ENCODE assay signal across 19 cellular contexts in genomic region chr1:77847621-77848080, GRCh38. TPM values are rescaled to one million over a fixed set of nuclear protein-coding genes. Genes with fewer than 3 reads are reported as not detected.
DNase-seq lines count a peak whose midpoint lies in the region; ATAC-seq lines count a peak whose summit lies in the region.
"Had no signal": no experiment of that assay in that cellular context is flagged by ENCODE, and none has a peak within 500 bp of the region (broad histone marks: within the 10 kb centered on the region; RNA-seq: fewer than 3 reads in every experiment).

No MANE protein-coding gene starts in this region.

- intact Hi-C loops in activated CD4-positive, alpha-beta T cell treated with anti-CD3 and anti-CD28 coated beads for 36 hours (cut with DNase I, micrococcal nuclease) = no loop called here
- intact Hi-C loops in naive thymus-derived CD4-positive, alpha-beta T cell (cut with micrococcal nuclease) = no loop called here

- H3K4me3 Mint-ChIP-seq in activated CD4-positive, alpha-beta T cell treated with anti-CD3 and anti-CD28 coated beads for 36 hours = no peak overlapping the region
- H3K4me3 Mint-ChIP-seq in naive thymus-derived CD4-positive, alpha-beta T cell = no peak overlapping the region
- H3K4me3 Mint-ChIP-seq: activated CD8-positive, alpha-beta memory T cell treated with anti-CD3 and anti-CD28 coated beads, Interleukin-2, amount 10 ng/mL, durations not matched to agents 7 days and 5 days; stimulated activated naive CD8-positive, alpha-beta T cell treated with anti-CD3 and anti-CD28 coated beads, Interleukin-15, Interleukin-2, amounts not matched to agents 100 ng/mL and 50 ng/mL, for 24 hours; type B pancreatic cell; WTC11 had no signal

- peaks cover 0 to 4% of the 10 kb centered on the region in 2 donors for H3K4me1 ChIP-seq in naive thymus-derived CD4-positive, alpha-beta T cell (ENCODE audit: control insufficient read depth in 2 of 2, insufficient read depth in 2 of 2, low read length in 2 of 2)
- H3K4me1 ChIP-seq: colonic mucosa had no signal

- H3K27me3 ChIP-seq in naive thymus-derived CD4-positive, alpha-beta T cell (ENCODE audit: control insufficient read depth in 2 of 2, insufficient read depth in 2 of 2, low read length in 2 of 2) = no peaks in the 10 kb centered on the region
- H3K27me3 ChIP-seq: colonic mucosa had no signal

- no peak overlapping the region for H3K4me3 ChIP-seq in naive thymus-derived CD4-positive, alpha-beta T cell (ENCODE audit: low read length)
- H3K4me3 ChIP-seq: colonic mucosa, GM23248 had no signal

- H3K27ac ChIP-seq in naive thymus-derived CD4-positive, alpha-beta T cell (ENCODE audit: low read depth, low read length) = no peak overlapping the region
- H3K27ac ChIP-seq: C4-2B, colonic mucosa, GM23248 had no signal

- peaks cover 3% of the 10 kb centered on the region for H3K4me1 Mint-ChIP-seq in activated CD4-positive, alpha-beta T cell treated with anti-CD3 and anti-CD28 coated beads for 36 hours
- H3K4me1 Mint-ChIP-seq in naive thymus-derived CD4-positive, alpha-beta T cell = peaks cover 0 to 12% (median 0%) of the 10 kb centered on the region in 7 donors
- H3K4me1 Mint-ChIP-seq: activated CD8-positive, alpha-beta memory T cell treated with anti-CD3 and anti-CD28 coated beads, Interleukin-2, amount 10 ng/mL, durations not matched to agents 7 days and 5 days; WTC11 had no signal

- DNase-seq in activated CD4-positive, alpha-beta T cell treated with anti-CD3 and anti-CD28 coated beads for 36 hours = peak; percentile 29
- DNase-seq in activated CD4-positive, alpha-beta T cell treated with anti-CD3 and anti-CD28 coated beads, Interleukin-2, amount 50 U/mL, for 1 hour = no peak
- DNase-seq in NAMALWA (ENCODE audit: low spot score) (peak; percentile 58), cerebellar cortex (ENCODE audit: low spot score) (no peak), DMS153 (lab: John Stamatoyannopoulos, UW) (no peak)
- DNase-seq in naive thymus-derived CD4-positive, alpha-beta T cell = peak in 5 of 9 donors; percentile 2 to 21 (median 9)
- DNase-seq: 8988T; activated CD8-positive, alpha-beta memory T cell treated with anti-CD3 and anti-CD28 coated beads, Interleukin-2, amount 10 ng/mL, durations not matched to agents 7 days and 5 days; colonic mucosa; GM23248; mesendoderm; NCI-H146; stimulated activated CD4-positive, alpha-beta T cell treated with anti-CD3 and anti-CD28 coated beads, Interleukin-12 subunit alpha, Interleukin-12 subunit beta, amount 100 ng/mL, for 4 hours had no signal

- no peaks in the 10 kb centered on the region for H3K9me3 ChIP-seq in naive thymus-derived CD4-positive, alpha-beta T cell (ENCODE audit: control insufficient read depth in 2 of 3, low read length in 3 of 3)
- H3K9me3 ChIP-seq: colonic mucosa had no signal

- POLR2A ChIA-PET in activated CD4-positive, alpha-beta T cell treated with anti-CD3 and anti-CD28 coated beads for 36 hours (lab: Charles Lee) = no interaction called here
- POLR2A ChIA-PET in naive thymus-derived CD4-positive, alpha-beta T cell (lab: Charles Lee) = no interaction called here

- CTCF ChIA-PET in activated CD4-positive, alpha-beta T cell treated with anti-CD3 and anti-CD28 coated beads for 36 hours (lab: Charles Lee) = no interaction called here
- CTCF ChIA-PET in naive thymus-derived CD4-positive, alpha-beta T cell (lab: Charles Lee) = no interaction called here

- no peaks in the 10 kb centered on the region for H3K27me3 Mint-ChIP-seq in activated CD4-positive, alpha-beta T cell treated with anti-CD3 and anti-CD28 coated beads for 36 hours
- no peaks in the 10 kb centered on the region for H3K27me3 Mint-ChIP-seq in naive thymus-derived CD4-positive, alpha-beta T cell
- H3K27me3 Mint-ChIP-seq: activated CD8-positive, alpha-beta memory T cell treated with anti-CD3 and anti-CD28 coated beads, Interleukin-2, amount 10 ng/mL, durations not matched to agents 7 days and 5 days; stimulated activated naive CD8-positive, alpha-beta T cell treated with anti-CD3 and anti-CD28 coated beads, Interleukin-15, Interleukin-2, amounts not matched to agents 100 ng/mL and 50 ng/mL, for 24 hours; type B pancreatic cell had no signal

- peaks cover 17% of the 10 kb centered on the region for H3K36me3 Mint-ChIP-seq in activated CD4-positive, alpha-beta T cell treated with anti-CD3 and anti-CD28 coated beads for 36 hours (ENCODE audit: low read depth)
- H3K36me3 Mint-ChIP-seq in naive thymus-derived CD4-positive, alpha-beta T cell = peaks cover 0 to 36% (median 25%) of the 10 kb centered on the region in 5 donors
- H3K36me3 Mint-ChIP-seq: WTC11 had no signal

- peak; percentile 26 for ATAC-seq in activated CD4-positive, alpha-beta T cell treated with anti-CD3 and anti-CD28 coated beads for 36 hours
- ATAC-seq in HG02610 (IDR thresholded peaks at IDR 0.05; ENCODE audit: unreplicated experiment) (peak; percentile 74), GM19467 (IDR thresholded peaks at IDR 0.05; ENCODE audit: unreplicated experiment) (no peak)
- no peak for ATAC-seq in naive thymus-derived CD4-positive, alpha-beta T cell
- ATAC-seq: activated CD8-positive, alpha-beta memory T cell treated with anti-CD3 and anti-CD28 coated beads, Interleukin-2, amount 10 ng/mL, durations not matched to agents 7 days and 5 days; WTC11 had no signal

- no peak overlapping the region for H3K27ac Mint-ChIP-seq in activated CD4-positive, alpha-beta T cell treated with anti-CD3 and anti-CD28 coated beads for 36 hours
- H3K27ac Mint-ChIP-seq in naive thymus-derived CD4-positive, alpha-beta T cell = no peak overlapping the region
- H3K27ac Mint-ChIP-seq: activated CD8-positive, alpha-beta memory T cell treated with anti-CD3 and anti-CD28 coated beads, Interleukin-2, amount 10 ng/mL, durations not matched to agents 7 days and 5 days; stimulated activated naive CD8-positive, alpha-beta T cell treated with anti-CD3 and anti-CD28 coated beads, Interleukin-15, Interleukin-2, amounts not matched to agents 100 ng/mL and 50 ng/mL, for 24 hours; type B pancreatic cell; WTC11 had no signal

- peaks cover 0 to 16% (median 0%) of the 10 kb centered on the region in 3 experiments for H3K36me3 ChIP-seq in naive thymus-derived CD4-positive, alpha-beta T cell (ENCODE audit: control insufficient read depth in 2 of 3, insufficient read depth in 3 of 3, low read length in 3 of 3)
- H3K36me3 ChIP-seq: colonic mucosa had no signal

- no peaks in the 10 kb centered on the region for H3K9me3 Mint-ChIP-seq in activated CD4-positive, alpha-beta T cell treated with anti-CD3 and anti-CD28 coated beads for 36 hours (ENCODE audit: low read depth)
- H3K9me3 Mint-ChIP-seq in naive thymus-derived CD4-positive, alpha-beta T cell = no peaks in the 10 kb centered on the region
- H3K9me3 Mint-ChIP-seq: stimulated activated naive CD8-positive, alpha-beta T cell treated with anti-CD3 and anti-CD28 coated beads, Interleukin-15, Interleukin-2, amounts not matched to agents 100 ng/mL and 50 ng/mL, for 24 hours; type B pancreatic cell; WTC11 had no signal

RNA-seq across cellular contexts. Expression of gene NEXN, which starts 40.8 kb away (rescaled TPM):
- total RNA-seq in activated CD4-positive, alpha-beta T cell treated with anti-CD3 and anti-CD28 coated beads for 36 hours = 1 to 10 TPM; 2.1 to 3.6 TPM
- total RNA-seq in naive thymus-derived CD4-positive, alpha-beta T cell = 1 to 10 TPM in 2 of 5 experiments, under 1 TPM in 3; 0.48 to 2.6 (median 0.78) TPM
- polyA plus RNA-seq in naive thymus-derived CD4-positive, alpha-beta T cell = 1 to 10 TPM in 1 of 2 donors, under 1 TPM in 1; 0.33 to 1.4 TPM

Comparison
In these comparisons a context has a peak if more than half of its experiments do, and no peak if none do; other contexts are left out.
1. DNase-seq: peak in activated CD4-positive, alpha-beta T cell treated with anti-CD3 and anti-CD28 coated beads for 36 hours (single experiment), NAMALWA (single experiment) and naive thymus-derived CD4-positive, alpha-beta T cell (5 of 9); none in activated CD4-positive, alpha-beta T cell treated with anti-CD3 and anti-CD28 coated beads, Interleukin-2, amount 50 U/mL, for 1 hour (single experiment), cerebellar cortex (single experiment) and DMS153 (single experiment).
2. ATAC-seq: peak in activated CD4-positive, alpha-beta T cell treated with anti-CD3 and anti-CD28 coated beads for 36 hours (single experiment) and HG02610 (single experiment); none in naive thymus-derived CD4-positive, alpha-beta T cell (single experiment) and GM19467 (single experiment).